Comparison of ENCODE assay signal across 28 cellular contexts in genomic region chr2:236531991-236532390, GRCh38. TPM values are rescaled to one million over a fixed set of nuclear protein-coding genes. Genes with fewer than 3 reads are reported as not detected.
"Had no signal": no experiment of that assay in that cellular context is flagged by ENCODE, and none has a peak within 500 bp of the region (broad histone marks: within the 10 kb centered on the region; RNA-seq: fewer than 3 reads in every experiment).

No MANE protein-coding gene starts in this region.

- H3K36me3 ChIP-seq: gastrocnemius medialis, lower lobe of right lung, neutrophil, pancreas, right lobe of liver, thoracic aorta, tibial nerve, upper lobe of right lung, uterus had no signal

- DNase-seq: dermis blood vessel endothelial cell; effector memory CD4-positive, alpha-beta T cell; erythroblast; gastrocnemius medialis; head of caudate nucleus; kidney glomerular epithelial cell; left ventricle myocardium superior; lower lobe of right lung; mucosa of descending colon; naive B cell; pancreas; right lobe of liver; small intestine; stimulated activated CD4-positive, alpha-beta T cell treated with anti-CD3 and anti-CD28 coated beads, Interleukin-15, amount 100 ng/mL, for 24 hours; stimulated activated CD4-positive, alpha-beta T cell treated with anti-CD3 and anti-CD28 coated beads, Interleukin-2, amount 100 ng/mL, for 48 hours; stimulated activated naive B cell treated with anti-CD40 and anti-IgM and Interleukin-4, amounts not matched to agents 10 μg/mL and 1 μg/mL and 100 μg/mL, for 72 hours; upper lobe of right lung; uterus had no signal

- H3K27ac ChIP-seq: coronary artery, gastrocnemius medialis, lower lobe of right lung, neutrophil, pancreas, right lobe of liver, thoracic aorta, tibial nerve, upper lobe of right lung, uterus had no signal

- H3K9me3 Mint-ChIP-seq: memory B cell; mesothelial cell of epicardium; naive B cell; natural killer cell treated with Interleukin-12 subunit alpha and Interleukin-12 subunit beta and Interleukin-15 and Interleukin-18, amount 100 ng/mL, for 72 hours; neural crest cell; stimulated activated naive B cell treated with anti-CD40 and anti-IgM and Interleukin-4, amounts not matched to agents 10 μg/mL and 1 μg/mL and 100 μg/mL, for 72 hours; stimulated activated naive CD8-positive, alpha-beta T cell treated with anti-CD3 and anti-CD28 coated beads, Interleukin-15, Interleukin-2, amounts not matched to agents 100 ng/mL and 50 ng/mL, for 24 hours had no signal

- H3K9me3 ChIP-seq: gastrocnemius medialis, lower lobe of right lung, mucosa of descending colon, neutrophil, pancreas, right lobe of liver, thoracic aorta, tibial nerve, upper lobe of right lung, uterus had no signal

- H3K27ac Mint-ChIP-seq: memory B cell; mesothelial cell of epicardium; natural killer cell treated with Interleukin-12 subunit alpha and Interleukin-12 subunit beta and Interleukin-15 and Interleukin-18, amount 100 ng/mL, for 72 hours; stimulated activated naive B cell treated with anti-CD40 and anti-IgM and Interleukin-4, amounts not matched to agents 10 μg/mL and 1 μg/mL and 100 μg/mL, for 72 hours; stimulated activated naive CD8-positive, alpha-beta T cell treated with anti-CD3 and anti-CD28 coated beads, Interleukin-15, Interleukin-2, amounts not matched to agents 100 ng/mL and 50 ng/mL, for 24 hours had no signal

- H3K4me3 ChIP-seq: coronary artery, gastrocnemius medialis, lower lobe of right lung, mucosa of descending colon, pancreas, right lobe of liver, thoracic aorta, tibial nerve, upper lobe of right lung, uterus had no signal

- H3K27me3 Mint-ChIP-seq: memory B cell; naive B cell; natural killer cell treated with Interleukin-12 subunit alpha and Interleukin-12 subunit beta and Interleukin-15 and Interleukin-18, amount 100 ng/mL, for 72 hours; stimulated activated naive CD8-positive, alpha-beta T cell treated with anti-CD3 and anti-CD28 coated beads, Interleukin-15, Interleukin-2, amounts not matched to agents 100 ng/mL and 50 ng/mL, for 24 hours had no signal

- H3K4me1 ChIP-seq: gastrocnemius medialis, lower lobe of right lung, pancreas, right lobe of liver, upper lobe of right lung, uterus had no signal

- H3K27me3 ChIP-seq: gastrocnemius medialis, neutrophil, pancreas, right lobe of liver, tibial nerve, upper lobe of right lung, uterus had no signal

- H3K4me3 Mint-ChIP-seq: memory B cell; mesothelial cell of epicardium; natural killer cell treated with Interleukin-12 subunit alpha and Interleukin-12 subunit beta and Interleukin-15 and Interleukin-18, amount 100 ng/mL, for 72 hours; neural crest cell; stimulated activated naive B cell treated with anti-CD40 and anti-IgM and Interleukin-4, amounts not matched to agents 10 μg/mL and 1 μg/mL and 100 μg/mL, for 72 hours; stimulated activated naive CD8-positive, alpha-beta T cell treated with anti-CD3 and anti-CD28 coated beads, Interleukin-15, Interleukin-2, amounts not matched to agents 100 ng/mL and 50 ng/mL, for 24 hours had no signal

- H3K36me3 Mint-ChIP-seq: memory B cell; mesothelial cell of epicardium; naive B cell; natural killer cell treated with Interleukin-12 subunit alpha and Interleukin-12 subunit beta and Interleukin-15 and Interleukin-18, amount 100 ng/mL, for 72 hours; stimulated activated naive B cell treated with anti-CD40 and anti-IgM and Interleukin-4, amounts not matched to agents 10 μg/mL and 1 μg/mL and 100 μg/mL, for 72 hours had no signal

- ATAC-seq: gastrocnemius medialis; left ventricle myocardium superior; lower lobe of right lung; mucosa of descending colon; natural killer cell treated with Interleukin-12 subunit alpha and Interleukin-12 subunit beta and Interleukin-15 and Interleukin-18, amount 100 ng/mL, for 72 hours; pancreas; right lobe of liver; stimulated activated naive B cell treated with anti-CD40 and anti-IgM and Interleukin-4, amounts not matched to agents 10 μg/mL and 1 μg/mL and 100 μg/mL, for 72 hours; upper lobe of right lung had no signal

RNA-seq across cellular contexts. Expression of gene ACKR3, which starts 37.6 kb away (rescaled TPM):
- total RNA-seq: fibroblast of villous mesenchyme had no signal
